Comparison of ENCODE assay signal across 9 cellular contexts in genomic region chr3:141498592-141499223, GRCh38. TPM values are rescaled to one million over a fixed set of nuclear protein-coding genes. Genes with fewer than 3 reads are reported as not detected.
DNase-seq lines count a peak whose midpoint lies in the region; ATAC-seq and TF ChIP-seq lines count a peak whose summit lies in the region.
"Had no signal": no experiment of that assay in that cellular context is flagged by ENCODE, and none has a peak within 500 bp of the region (broad histone marks: within the 10 kb centered on the region; RNA-seq: fewer than 3 reads in every experiment).

No MANE protein-coding gene starts in this region.

- H3K4me3 ChIP-seq in right atrium auricular region (no peak overlapping the region), ovary (no peak overlapping the region)
- H3K4me3 ChIP-seq: body of pancreas had no signal

- H3K27ac ChIP-seq in right atrium auricular region: no peak overlapping the region
- H3K27ac ChIP-seq in ovary: no peak overlapping the region

- WGBS in ovary, 3 donors: 86 to 90% (median 88%) methylated on average over 6 of the region's 6 CpGs

- intact Hi-C loops in Right ventricle myocardium inferior (cut with DNase I) (no loop called here), ovary (cut with DNase I) (no loop called here)

- DNase-seq in Right ventricle myocardium inferior (ENCODE audit: missing footprints) (peak; percentile 68), right atrium auricular region (ENCODE audit: low spot score) (no peak), erythroblast (lab: John Stamatoyannopoulos, UW) (peak; percentile 76 to 86), ovary (no peak), GM13977 (ENCODE audit: low spot score) (no peak)
- peak; percentile 74 for DNase-seq in activated CD4-positive, CD25-positive, alpha-beta regulatory T cell treated with anti-CD3 and anti-CD28 coated beads, Interleukin-2, amount 50 U/mL, for 72 hours
- DNase-seq in stimulated activated CD4-positive, alpha-beta T cell treated with anti-CD3 and anti-CD28 coated beads, TNF-alpha, amount 100 ng/mL, for 48 hours (ENCODE audit: low read depth in 3 of 3): peak; percentile 64 to 77 (median 68)

- H3K36me3 ChIP-seq in right atrium auricular region (no peaks in the 10 kb centered on the region), ovary (no peaks in the 10 kb centered on the region)

- peaks cover 0 to 12% of the 10 kb centered on the region in 2 donors for H3K4me1 ChIP-seq in right atrium auricular region
- peaks cover 3% of the 10 kb centered on the region for H3K4me1 ChIP-seq in ovary (ENCODE audit: insufficient read depth)

- ATAC-seq in Right ventricle myocardium inferior (peak; percentile 79), HG03460 (IDR thresholded peaks at IDR 0.05; ENCODE audit: unreplicated experiment) (peak; percentile 96)
- ATAC-seq: body of pancreas had no signal

- in situ Hi-C loops in GM13977 (cut with MboI; ENCODE audit: low pct_unique_long_range_greater_than_20kb, low sequenced_read_pairs, unreplicated experiment): no loop called here

- no peak for TF ChIP-seq EP300 in ovary (IDR thresholded peaks at IDR 0.05)

- peak; percentile 65 for TF ChIP-seq POLR2A in erythroblast (IDR thresholded peaks at IDR 0.05; ENCODE audit: low read length)
- no peak for TF ChIP-seq POLR2A in ovary (IDR thresholded peaks at IDR 0.05)

- TF ChIP-seq CTCF in right atrium auricular region (IDR thresholded peaks at IDR 0.05) (no peak), ovary (IDR thresholded peaks at IDR 0.05) (no peak), GM13977 (IDR thresholded peaks at IDR 0.05; ENCODE audit: extremely low read depth, insufficient read depth, missing control alignments) (no peak)

- H3K9me3 ChIP-seq in right atrium auricular region (no peaks in the 10 kb centered on the region), ovary (no peaks in the 10 kb centered on the region)
- H3K9me3 ChIP-seq: body of pancreas had no signal

- H3K27me3 ChIP-seq in right atrium auricular region (no peaks in the 10 kb centered on the region), ovary (no peaks in the 10 kb centered on the region)
- H3K27me3 ChIP-seq: body of pancreas had no signal

RNA-seq across cellular contexts. Expression of gene RASA2, which starts 11.9 kb away (rescaled TPM):
- 6.4 TPM for total RNA-seq in Right ventricle myocardium inferior
- total RNA-seq in right atrium auricular region: 1 to 10 TPM; 3.3 to 5.1 TPM
- 10 to 100 TPM; 16.7 to 28.1 (median 18.8) TPM for total RNA-seq in ovary
- 10 to 100 TPM in 1 of 2 donors, 1 to 10 TPM in 1; 6.9 to 10.2 TPM for polyA plus RNA-seq in ovary

Comparison
In these comparisons a context has a peak if more than half of its experiments do, and no peak if none do; other contexts are left out.
1. DNase-seq: peak in Right ventricle myocardium inferior (single experiment), activated CD4-positive, CD25-positive, alpha-beta regulatory T cell treated with anti-CD3 and anti-CD28 coated beads, Interleukin-2, amount 50 U/mL, for 72 hours (single experiment), erythroblast (2 of 2) and stimulated activated CD4-positive, alpha-beta T cell treated with anti-CD3 and anti-CD28 coated beads, TNF-alpha, amount 100 ng/mL, for 48 hours (3 of 3); none in right atrium auricular region (single experiment), ovary (0 of 5) and GM13977 (single experiment).